Comparison of ENCODE assay signal across 8 cellular contexts in genomic region chr10:72694476-72695369, GRCh38. TPM values are rescaled to one million over a fixed set of nuclear protein-coding genes. Genes with fewer than 3 reads are reported as not detected.
DNase-seq lines count a peak whose midpoint lies in the region; ATAC-seq, FAIRE-seq and TF ChIP-seq lines count a peak whose summit lies in the region.

No MANE protein-coding gene starts in this region.

- H2AFZ ChIP-seq in GM12878 (ENCODE audit: control insufficient read depth, low read depth, low read length) = no peak overlapping the region

- H3K9me3 ChIP-seq in GM12878 (replicated peaks; ENCODE audit: control insufficient read depth, insufficient read depth, low read length) = no peaks in the 10 kb centered on the region
- H3K9me3 ChIP-seq in mucosa of stomach (ENCODE audit: control insufficient read depth, low read length) = no peaks in the 10 kb centered on the region

- TF ChIP-seq CTCF in LNCaP clone FGC (IDR thresholded peaks at IDR 0.05; ENCODE audit: control insufficient read depth, extremely low read depth, insufficient read depth) = peak; percentile 66
- TF ChIP-seq CTCF in GM12878 (IDR thresholded peaks at IDR 0.05 in 2 of 3, conservative IDR thresholded peaks at IDR 0.05 in 1 of 3; ENCODE audit: control insufficient read depth in 2 of 3, extremely low read depth in 1 of 3, insufficient read depth in 1 of 3, low read depth in 3 of 3, low read length in 3 of 3) = peak; percentile 31 to 39 (median 37); a peak in 3 of 6 replicates

- no peak overlapping the region for H3K27ac Mint-ChIP-seq in stimulated activated effector memory CD8-positive, alpha-beta T cell treated with anti-CD3 and anti-CD28 coated beads, Interleukin-12 subunit alpha, Interleukin-12 subunit beta, amount 100 ng/mL, for 72 hours

- H3K36me3 ChIP-seq in GM12878 (ENCODE audit: control insufficient read depth in 2 of 2, insufficient read depth in 2 of 2, low read length in 1 of 2) = no peaks in the 10 kb centered on the region
- H3K36me3 ChIP-seq in mucosa of stomach (ENCODE audit: control insufficient read depth, insufficient read depth, low read length) = no peaks in the 10 kb centered on the region

- H3K4me1 Mint-ChIP-seq in stimulated activated effector memory CD8-positive, alpha-beta T cell treated with anti-CD3 and anti-CD28 coated beads, Interleukin-12 subunit alpha, Interleukin-12 subunit beta, amount 100 ng/mL, for 72 hours = peaks cover 32% of the 10 kb centered on the region

- H3K4me1 ChIP-seq in GM12878 (ENCODE audit: control insufficient read depth, insufficient read depth, low read length) (peaks cover 10% of the 10 kb centered on the region), mucosa of stomach (ENCODE audit: control insufficient read depth, insufficient read depth, low read length) (peaks cover 7% of the 10 kb centered on the region)

- no peaks in the 10 kb centered on the region for H3K36me3 Mint-ChIP-seq in stimulated activated effector memory CD8-positive, alpha-beta T cell treated with anti-CD3 and anti-CD28 coated beads, Interleukin-12 subunit alpha, Interleukin-12 subunit beta, amount 100 ng/mL, for 72 hours

- RAD21 ChIA-PET in GM12878 (lab: Charles Lee; ENCODE audit: unreplicated experiment) = interaction anchor here (1.2 to 2.7 kb wide), 3 partner anchors 8 to 139 kb away, joined by 3 to 15 read pairs (median 4); no protein-coding TSS in a partner anchor

- H3K9me3 Mint-ChIP-seq in stimulated activated effector memory CD8-positive, alpha-beta T cell treated with anti-CD3 and anti-CD28 coated beads, Interleukin-12 subunit alpha, Interleukin-12 subunit beta, amount 100 ng/mL, for 72 hours = no peaks in the 10 kb centered on the region

- CTCF ChIA-PET in GM12878 (lab: Yijun Ruan, JAX) = interaction anchor here (0.6 to 6.0 kb wide), 18 partner anchors 9 to 393 kb away, joined by 3 to 46 read pairs (median 4); partner anchors contain the start of gene MICU1

- TF ChIP-seq RAD21 in GM12878 (IDR thresholded peaks at IDR 0.05; ENCODE audit: insufficient read depth, low read depth, low read length) = peak; percentile 38; the same call in 1 of the 2 replicates

- no peaks in the 10 kb centered on the region for H4K20me1 ChIP-seq in GM12878 (ENCODE audit: control insufficient read depth, insufficient read depth)

- in situ Hi-C loops in GM12878 (cut with MboI) = no loop called here

- H3K27me3 ChIP-seq in GM12878 (replicated peaks in 1 of 2; ENCODE audit: control insufficient read depth in 2 of 2, insufficient read depth in 2 of 2, low read length in 1 of 2) = no peaks in the 10 kb centered on the region
- H3K27me3 ChIP-seq in mucosa of stomach (ENCODE audit: control insufficient read depth, insufficient read depth, low read length) = no peaks in the 10 kb centered on the region

- TSS peak; percentile 47 for BruUV-seq in GM12878 (replicated peaks; lab: Mats Ljungman, UMichigan)

- POLR2A ChIA-PET in GM12878 (lab: Charles Lee) = interaction anchor here (0.5 to 1.5 kb wide), 5 partner anchors 9 to 1903 kb away, joined by 3 to 6 read pairs (median 3); no protein-coding TSS in a partner anchor

- H3K79me2 ChIP-seq in GM12878 (ENCODE audit: control insufficient read depth, insufficient read depth, low read length) = peaks cover 21% of the 10 kb centered on the region

- no peak for TF ChIP-seq EP300 in GM12878 (IDR thresholded peaks at IDR 0.05; ENCODE audit: borderline replicate concordance in 1 of 2, control insufficient read depth in 1 of 2, low read depth in 2 of 2, low read length in 2 of 2)

- peak; percentile 27 for ATAC-seq in GM12878
- ATAC-seq in stimulated activated effector memory CD8-positive, alpha-beta T cell treated with anti-CD3 and anti-CD28 coated beads, Interleukin-12 subunit alpha, Interleukin-12 subunit beta, amount 100 ng/mL, for 72 hours = no peak
- ATAC-seq in GM18520 (IDR thresholded peaks at IDR 0.05; ENCODE audit: unreplicated experiment) = no peak

- 39% methylated on average over 6 of the region's 6 CpGs for WGBS in GM12878 (ENCODE audit: insufficient coverage, insufficient replicate concordance, low lambda C conversion rate, missing lambda C conversion rate)

- H3K4me3 ChIP-seq in LNCaP clone FGC (ENCODE audit: low read depth, low read length) (no peak overlapping the region), GM12878 (peak overlapping the region; percentile 90; the same call in 1 of the 2 replicates), mucosa of stomach (ENCODE audit: low read length) (no peak overlapping the region)

- SMC1A ChIA-PET in GM12878 (lab: Charles Lee; ENCODE audit: uncharacterized antibody, unreplicated experiment) = interaction anchor here (0.6 to 2.3 kb wide), 19 partner anchors 8 to 440 kb away, joined by 3 to 7 read pairs (median 3); no protein-coding TSS in a partner anchor

- FAIRE-seq in GM12878 (lab: Jason Lieb, UNC) = no peak

- H3K9ac ChIP-seq in GM12878 (ENCODE audit: control insufficient read depth, insufficient read depth, low read length) (no peak overlapping the region; the same call in 1 of the 2 replicates), mucosa of stomach (ENCODE audit: low read length) (peak overlapping the region; percentile 33)

- intact Hi-C loops in GM12878 (cut with micrococcal nuclease; ENCODE audit: unreplicated experiment) = loop anchor here (2.0 to 10.0 kb wide), 2 partner anchors 130 to 140 kb away; no protein-coding TSS in a partner anchor

- no peak for TF ChIP-seq POLR2A in GM12878 (IDR thresholded peaks at IDR 0.05; ENCODE audit: low read depth, low read length)

- H3K4me2 ChIP-seq in GM12878 (ENCODE audit: control insufficient read depth, insufficient read depth) = peak overlapping the region; percentile 52

- DNase-seq in DMS53 (lab: John Stamatoyannopoulos, UW) (peak; percentile 40), DMS53 treated with DMSO at 0.1 percent for 48 hours (lab: John Stamatoyannopoulos, UW; ENCODE audit: unreplicated experiment) (no peak), LNCaP clone FGC (ENCODE audit: low read depth) (peak; percentile 40), GM12878 (ENCODE audit: low read depth, low spot score) (no peak), foreskin melanocyte (no peak)
- DNase-seq in stimulated activated effector memory CD8-positive, alpha-beta T cell treated with anti-CD3 and anti-CD28 coated beads, Interleukin-12 subunit alpha, Interleukin-12 subunit beta, amount 100 ng/mL, for 72 hours (ENCODE audit: low spot score in 2 of 2) = no peak

- H3K4me3 Mint-ChIP-seq in stimulated activated effector memory CD8-positive, alpha-beta T cell treated with anti-CD3 and anti-CD28 coated beads, Interleukin-12 subunit alpha, Interleukin-12 subunit beta, amount 100 ng/mL, for 72 hours = no peak overlapping the region

- H3K27ac ChIP-seq in GM12878 (ENCODE audit: control insufficient read depth, insufficient read depth) = no peak overlapping the region

TF ChIP-seq in GM12878, 131 proteins besides CTCF, POLR2A, EP300 and RAD21 (continues in another document):
- no peak for TF ChIP-seq BMI1 (IDR thresholded peaks at IDR 0.05; ENCODE audit: borderline replicate concordance)
- TF ChIP-seq ZNF592 (IDR thresholded peaks at IDR 0.05) = no peak
- TF ChIP-seq TBL1XR1 (IDR thresholded peaks at IDR 0.05; ENCODE audit: low read depth, low read length) = no peak
- TF ChIP-seq PML (IDR thresholded peaks at IDR 0.05; ENCODE audit: low read length) = no peak
- TF ChIP-seq TARDBP (IDR thresholded peaks at IDR 0.05; ENCODE audit: borderline replicate concordance) = no peak
- TF ChIP-seq TCF7 (IDR thresholded peaks at IDR 0.05; ENCODE audit: borderline replicate concordance) = no peak

RNA-seq across cellular contexts. Expression of gene MCU, which starts 2.8 kb away (rescaled TPM):
- 34.2 and 37.5 TPM in 2 replicates for total RNA-seq in GM12878 (2013; cell fraction: nucleolus; rRNA removed)
- total RNA-seq in GM12878 (2014; rRNA removed) (17.7 and 18.7 TPM in 2 replicates), GM12878 (2014; rRNA removed; fragmentation: Illumina TruSeq; extraction: Trizol) (14.8 and 16.5 TPM in 2 replicates), GM12878 (2021) (17.3 and 18.2 TPM in 2 replicates)
- 4.5 TPM for polyA plus RNA-seq in GM12878 (2011; ENCODE audit: low read depth)
- polyA plus RNA-seq in GM12878 (2011; rRNA removed) (42.2 and 49.1 TPM in 2 replicates), GM12878 (2014; fragmentation: Illumina TruSeq; extraction: Trizol) (22.4 and 25.9 TPM in 2 replicates), GM12878 (2014; fragmentation: Nextera tagmentation; extraction: Ambion mirVana) (1 to 10 TPM; 5.1 to 7.6 TPM), GM12878 (2014; rRNA removed) (13.8 and 16.0 TPM in 2 replicates), GM12878 (2016; fragmentation: Nextera tagmentation; extraction: Ambion mirVana) (10 to 100 TPM; 20.5 to 24.7 TPM)
- 24.7 and 25.2 TPM in 2 replicates for polyA plus RNA-seq in GM12878 (2011; cell fraction: cytosol; rRNA removed)
- 18.7 and 34.9 TPM in 2 replicates for polyA plus RNA-seq in GM12878 (2011; cell fraction: nucleus; rRNA removed)
- 6.2 and 8.3 TPM in 2 replicates for polyA plus RNA-seq in GM12878 (2012)
- polyA minus RNA-seq in GM12878 (2011; rRNA and poly(A)+ RNA removed) = 38.8 and 44.0 TPM in 2 replicates
- 6.8 and 15.0 TPM in 2 replicates for polyA minus RNA-seq in GM12878 (2011; cell fraction: cytosol; rRNA and poly(A)+ RNA removed)
- polyA minus RNA-seq in GM12878 (2011; cell fraction: nucleus; rRNA and poly(A)+ RNA removed) = 12.2 and 19.5 TPM in 2 replicates

Comparison
In these comparisons a context has a peak if more than half of its experiments do, and no peak if none do; other contexts are left out.
1. DNase-seq: peak in DMS53 (single experiment) and LNCaP clone FGC (single experiment); none in DMS53 treated with DMSO at 0.1 percent for 48 hours (single experiment), GM12878 (single experiment), stimulated activated effector memory CD8-positive, alpha-beta T cell treated with anti-CD3 and anti-CD28 coated beads, Interleukin-12 subunit alpha, Interleukin-12 subunit beta, amount 100 ng/mL, for 72 hours (0 of 2) and foreskin melanocyte (single experiment).